In the genomic region with DNA sequence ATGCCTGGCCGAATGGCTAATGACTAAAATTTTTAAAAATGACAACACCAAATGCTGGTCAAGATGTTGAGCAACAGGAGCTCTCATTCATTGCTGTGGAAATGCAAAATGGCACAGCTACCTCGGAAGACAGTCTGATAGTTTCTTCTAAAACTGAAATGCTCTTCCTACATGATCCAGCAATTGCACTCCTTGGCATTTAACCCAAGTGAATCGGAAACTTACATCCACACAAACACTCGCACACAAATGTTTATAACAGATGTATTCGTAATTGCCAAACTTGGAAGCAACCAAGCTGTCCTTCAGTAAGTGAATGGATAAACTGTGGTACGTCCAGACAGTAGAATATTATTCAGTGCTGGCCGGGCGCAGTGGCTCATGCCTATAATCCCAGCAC, we compare ENCODE assay signal across 29 cellular contexts.
"Had no signal": no experiment of that assay in that cellular context is flagged by ENCODE, and none has a peak within 500 bp of the region (broad histone marks: within the 10 kb centered on the region; RNA-seq: fewer than 3 reads in every experiment).

No MANE protein-coding gene starts in this region.

- H3K36me3 ChIP-seq: brain microvascular endothelial cell, esophagus muscularis mucosa, gastrocnemius medialis, WERI-Rb-1 had no signal

- H3K27ac ChIP-seq: brain microvascular endothelial cell, esophagus muscularis mucosa, foreskin keratinocyte, gastrocnemius medialis, WERI-Rb-1 had no signal

- H3K27me3 ChIP-seq: brain microvascular endothelial cell, esophagus muscularis mucosa, foreskin keratinocyte, gastrocnemius medialis had no signal

- FAIRE-seq: astrocyte, bronchial epithelial cell had no signal

- H3K4me1 ChIP-seq: esophagus muscularis mucosa, gastrocnemius medialis had no signal

- DNase-seq: activated B cell treated with CpG ODN at 0.5 μM for 24 hours; activated CD4-positive, alpha-beta T cell treated with anti-CD3 and anti-CD28 coated beads for 48 hours; activated CD4-positive, alpha-beta T cell treated with anti-CD3 and anti-CD28 coated beads, Interleukin-2, amount 50 U/mL, for 1 hour; activated CD4-positive, alpha-beta T cell treated with anti-CD3 and anti-CD28 coated beads, Interleukin-2, amount 50 U/mL, for 48 hours; activated CD8-positive, alpha-beta memory T cell treated with anti-CD3 and anti-CD28 coated beads for 24 hours; activated CD8-positive, alpha-beta T cell treated with anti-CD3 and anti-CD28 coated beads for 36 hours; activated effector memory CD4-positive, alpha-beta T cell treated with Interleukin-2 at 50 U/mL for 16 hours; activated gamma-delta T cell treated with Interleukin-2 at 50 U/mL for 16 hours; activated naive CD4-positive, alpha-beta T cell treated with anti-CD3 and anti-CD28 coated beads, Interleukin-2, amount 50 U/mL, for 16 hours; activated naive CD4-positive, alpha-beta T cell treated with Interleukin-2 at 50 U/mL for 16 hours; activated T-cell treated with anti-CD3 and anti-CD28 coated beads, Interleukin-2, amount 50 U/mL, for 4 hours; amniotic stem cell; anterior cingulate cortex; brain microvascular endothelial cell; cortex of kidney; dermis blood vessel endothelial cell; effector CD4-positive, alpha-beta T cell; effector memory CD8-positive, alpha-beta T cell; erythroblast; foreskin keratinocyte; gastrocnemius medialis; glutamatergic neuron; T-cell; T-helper 17 cell; T1000; WERI-Rb-1 had no signal

- H3K9me3 ChIP-seq: esophagus muscularis mucosa, gastrocnemius medialis had no signal

- H3K4me3 ChIP-seq: esophagus muscularis mucosa, gastrocnemius medialis had no signal
